Comparison of ENCODE assay signal across 16 cellular contexts in the genomic region with DNA sequence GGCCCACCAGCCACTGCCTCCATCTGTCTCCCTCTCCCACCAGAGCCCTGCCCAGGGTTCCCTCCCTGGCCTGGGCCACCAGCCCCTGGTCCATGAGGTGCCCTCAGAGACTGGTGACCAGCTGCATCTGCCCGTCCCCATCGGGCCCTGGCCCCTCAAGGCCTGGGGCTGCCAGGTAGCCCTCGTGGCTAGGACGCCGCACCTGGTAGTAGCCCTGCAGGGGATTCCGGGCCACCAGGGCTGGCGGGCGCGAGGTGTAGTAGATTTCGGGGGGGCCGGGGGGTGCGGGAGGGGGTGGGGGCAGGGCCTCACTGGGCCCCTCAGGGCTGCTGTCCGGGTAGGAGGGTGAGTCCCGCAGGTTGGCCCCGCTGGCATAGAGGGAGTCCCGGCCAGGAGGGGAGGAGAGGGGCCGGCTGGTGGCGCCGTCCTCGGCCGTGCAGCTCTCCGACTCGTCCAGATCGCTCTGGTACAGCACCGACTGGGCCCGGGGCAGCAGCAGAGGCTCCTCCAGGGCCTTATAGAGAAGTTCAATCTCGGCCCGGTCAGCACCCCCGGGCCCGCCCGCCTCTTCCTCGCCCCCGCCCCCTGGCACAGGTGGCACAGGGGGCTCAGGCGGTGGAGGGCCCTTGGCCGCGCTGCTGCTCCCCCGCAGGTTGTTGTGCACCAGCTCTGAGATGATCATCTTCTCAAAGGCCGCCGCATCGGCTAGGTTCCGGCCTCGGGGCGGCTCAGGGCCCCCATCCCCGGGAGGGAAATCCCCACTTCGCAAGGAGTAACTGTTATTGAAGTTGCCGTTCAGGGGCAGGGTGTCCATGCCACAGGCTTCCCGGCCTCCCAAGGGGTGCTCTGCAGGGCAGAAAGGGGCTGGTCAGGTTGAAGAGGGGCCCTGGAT. TPM values are rescaled to one million over a fixed set of nuclear protein-coding genes. Genes with fewer than 3 reads are reported as not detected.
DNase-seq lines count a peak whose midpoint lies in the region; ATAC-seq and TF ChIP-seq lines count a peak whose summit lies in the region.
"Had no signal": no experiment of that assay in that cellular context is flagged by ENCODE, and none has a peak within 500 bp of the region (broad histone marks: within the 10 kb centered on the region; RNA-seq: fewer than 3 reads in every experiment).

No MANE protein-coding gene starts in this region.

- no peaks in the 10 kb centered on the region for H3K27me3 ChIP-seq in CD4-positive, CD25-positive, alpha-beta regulatory T cell (ENCODE audit: control insufficient read depth, insufficient read depth, low read length)
- no peaks in the 10 kb centered on the region for H3K27me3 ChIP-seq in effector memory CD4-positive, alpha-beta T cell (replicated peaks; ENCODE audit: control insufficient read depth, insufficient read depth, low read length, poor library complexity, severe bottlenecking)
- H3K27me3 ChIP-seq: SJCRH30 had no signal

- DNase-seq in activated CD8-positive, alpha-beta T cell treated with anti-CD3 and anti-CD28 coated beads, Interleukin-2, amount 10 ng/mL, durations not matched to agents 7 days and 5 days: no peak
- no peak for DNase-seq in activated CD8-positive, alpha-beta T cell treated with anti-CD3 and anti-CD28 coated beads for 36 hours
- DNase-seq in CD4-positive, CD25-positive, alpha-beta regulatory T cell: no peak
- no peak for DNase-seq in effector memory CD4-positive, alpha-beta T cell
- DNase-seq in sciatic nerve (ENCODE audit: low spot score) (peak; percentile 61), NCI-H1417 treated with DMSO at 0.1 percent for 48 hours (lab: John Stamatoyannopoulos, UW) (no peak)
- DNase-seq: activated T-cell treated with anti-CD3 and anti-CD28 coated beads, Interleukin-2, amount 50 U/mL, for 72 hours; CD8-positive, alpha-beta memory T cell; DND-41; MV-4-11; NCI-H2081 had no signal

- CTCF ChIA-PET in activated CD8-positive, alpha-beta T cell treated with anti-CD3 and anti-CD28 coated beads, Interleukin-2, amount 10 ng/mL, durations not matched to agents 7 days and 5 days (lab: Charles Lee): interaction anchor here (1.3 to 4.3 kb wide), 3 partner anchors 13 to 197 kb away, joined by 3 to 73 read pairs (median 17); partner anchors contain the start of gene ASF1B
- CTCF ChIA-PET in activated CD8-positive, alpha-beta T cell treated with anti-CD3 and anti-CD28 coated beads for 36 hours (lab: Charles Lee): interaction anchor here (1.5 to 2.0 kb wide), 3 partner anchors 14 to 255 kb away, joined by 4 to 10 read pairs (median 9); partner anchors contain the start of gene ASF1B

- no peak overlapping the region for H3K4me3 Mint-ChIP-seq in activated CD8-positive, alpha-beta T cell treated with anti-CD3 and anti-CD28 coated beads, Interleukin-2, amount 10 ng/mL, durations not matched to agents 7 days and 5 days
- no peak overlapping the region for H3K4me3 Mint-ChIP-seq in activated CD8-positive, alpha-beta T cell treated with anti-CD3 and anti-CD28 coated beads for 36 hours
- no peak overlapping the region for H3K4me3 Mint-ChIP-seq in CD4-positive, CD25-positive, alpha-beta regulatory T cell

- H3K4me3 ChIP-seq in CD4-positive, CD25-positive, alpha-beta regulatory T cell (ENCODE audit: low read depth, low read length): no peak overlapping the region
- no peak overlapping the region for H3K4me3 ChIP-seq in effector memory CD4-positive, alpha-beta T cell (ENCODE audit: insufficient read depth, low read depth, low read length, poor library complexity, severe bottlenecking)
- H3K4me3 ChIP-seq: K562, SJCRH30 had no signal

- intact Hi-C loops in activated CD8-positive, alpha-beta T cell treated with anti-CD3 and anti-CD28 coated beads for 36 hours (cut with micrococcal nuclease): no loop called here
- intact Hi-C loops in sciatic nerve (cut with DNase I): no loop called here

- peak overlapping the region; percentile 99 for H3K27ac Mint-ChIP-seq in activated CD8-positive, alpha-beta T cell treated with anti-CD3 and anti-CD28 coated beads, Interleukin-2, amount 10 ng/mL, durations not matched to agents 7 days and 5 days
- H3K27ac Mint-ChIP-seq in activated CD8-positive, alpha-beta T cell treated with anti-CD3 and anti-CD28 coated beads for 36 hours: no peak overlapping the region
- H3K27ac Mint-ChIP-seq in CD4-positive, CD25-positive, alpha-beta regulatory T cell: peak overlapping the region in 2 of 3 donors; percentile 56 to 81

- no peaks in the 10 kb centered on the region for H3K9me3 ChIP-seq in CD4-positive, CD25-positive, alpha-beta regulatory T cell (ENCODE audit: control insufficient read depth in 2 of 2, low read length in 2 of 2)
- no peaks in the 10 kb centered on the region for H3K9me3 ChIP-seq in effector memory CD4-positive, alpha-beta T cell (ENCODE audit: control insufficient read depth, low read length)
- H3K9me3 ChIP-seq: SJCRH30 had no signal

- ATAC-seq in activated CD8-positive, alpha-beta T cell treated with anti-CD3 and anti-CD28 coated beads, Interleukin-2, amount 10 ng/mL, durations not matched to agents 7 days and 5 days: no peak
- ATAC-seq in activated CD8-positive, alpha-beta T cell treated with anti-CD3 and anti-CD28 coated beads for 36 hours: no peak
- no peak for ATAC-seq in CD4-positive, CD25-positive, alpha-beta regulatory T cell (ENCODE audit: low read depth in 2 of 2)
- ATAC-seq in sciatic nerve (no peak), HG03520 (IDR thresholded peaks at IDR 0.05; ENCODE audit: unreplicated experiment) (no peak), GM18502 (IDR thresholded peaks at IDR 0.05; ENCODE audit: poor library complexity, unreplicated experiment) (no peak)
- ATAC-seq: activated T-cell treated with anti-CD3 and anti-CD28 coated beads, Interleukin-2, amount 50 U/mL, for 72 hours; K562; left lobe of liver had no signal

- peaks cover 2% of the 10 kb centered on the region for H3K36me3 Mint-ChIP-seq in activated CD8-positive, alpha-beta T cell treated with anti-CD3 and anti-CD28 coated beads, Interleukin-2, amount 10 ng/mL, durations not matched to agents 7 days and 5 days (ENCODE audit: low read depth)
- no peaks in the 10 kb centered on the region for H3K36me3 Mint-ChIP-seq in activated CD8-positive, alpha-beta T cell treated with anti-CD3 and anti-CD28 coated beads for 36 hours (ENCODE audit: low read depth)
- peaks cover 10% of the 10 kb centered on the region for H3K36me3 Mint-ChIP-seq in CD4-positive, CD25-positive, alpha-beta regulatory T cell

- H3K4me1 Mint-ChIP-seq in activated CD8-positive, alpha-beta T cell treated with anti-CD3 and anti-CD28 coated beads, Interleukin-2, amount 10 ng/mL, durations not matched to agents 7 days and 5 days (ENCODE audit: low read depth): peaks cover 32% of the 10 kb centered on the region
- peaks cover 28% of the 10 kb centered on the region for H3K4me1 Mint-ChIP-seq in activated CD8-positive, alpha-beta T cell treated with anti-CD3 and anti-CD28 coated beads for 36 hours (ENCODE audit: low read depth)
- H3K4me1 Mint-ChIP-seq in CD4-positive, CD25-positive, alpha-beta regulatory T cell: peaks cover 0 to 45% (median 9%) of the 10 kb centered on the region in 4 donors

- no peak for TF ChIP-seq CTCF in activated CD8-positive, alpha-beta T cell treated with anti-CD3 and anti-CD28 coated beads for 36 hours (IDR thresholded peaks at IDR 0.05)

- H3K4me1 ChIP-seq in CD4-positive, CD25-positive, alpha-beta regulatory T cell (ENCODE audit: control insufficient read depth, insufficient read depth, low read length, poor library complexity, severe bottlenecking): peaks cover 32% of the 10 kb centered on the region
- peaks cover 27% of the 10 kb centered on the region for H3K4me1 ChIP-seq in effector memory CD4-positive, alpha-beta T cell (ENCODE audit: control insufficient read depth, insufficient read depth, low read length, poor library complexity, severe bottlenecking)
- H3K4me1 ChIP-seq: SJCRH30 had no signal

- no peaks in the 10 kb centered on the region for H3K36me3 ChIP-seq in CD4-positive, CD25-positive, alpha-beta regulatory T cell (ENCODE audit: control insufficient read depth, insufficient read depth, low read length)
- peaks cover 6% of the 10 kb centered on the region for H3K36me3 ChIP-seq in effector memory CD4-positive, alpha-beta T cell (ENCODE audit: control insufficient read depth, insufficient read depth, low read length)
- H3K36me3 ChIP-seq: SJCRH30 had no signal

- POLR2A ChIA-PET in activated CD8-positive, alpha-beta T cell treated with anti-CD3 and anti-CD28 coated beads, Interleukin-2, amount 10 ng/mL, durations not matched to agents 7 days and 5 days (lab: Charles Lee): interaction anchor here (0.8 kb wide), 1 partner anchor 14 kb away, joined by 4 read pairs; the partner anchor contains the start of gene ASF1B
- POLR2A ChIA-PET in activated CD8-positive, alpha-beta T cell treated with anti-CD3 and anti-CD28 coated beads for 36 hours (lab: Charles Lee): interaction anchor here (1.0 to 1.3 kb wide), 3 partner anchors 10 to 327 kb away, joined by 3 to 4 read pairs (median 4); no protein-coding TSS in a partner anchor

- H3K27me3 Mint-ChIP-seq in activated CD8-positive, alpha-beta T cell treated with anti-CD3 and anti-CD28 coated beads, Interleukin-2, amount 10 ng/mL, durations not matched to agents 7 days and 5 days (ENCODE audit: low read depth): no peaks in the 10 kb centered on the region
- no peaks in the 10 kb centered on the region for H3K27me3 Mint-ChIP-seq in activated CD8-positive, alpha-beta T cell treated with anti-CD3 and anti-CD28 coated beads for 36 hours
- no peaks in the 10 kb centered on the region for H3K27me3 Mint-ChIP-seq in CD4-positive, CD25-positive, alpha-beta regulatory T cell
- H3K27me3 Mint-ChIP-seq: CD8-positive, alpha-beta memory T cell had no signal

- H3K27ac ChIP-seq in CD4-positive, CD25-positive, alpha-beta regulatory T cell (ENCODE audit: insufficient read depth, low read length, poor library complexity, severe bottlenecking): peak overlapping the region; percentile 90
- H3K27ac ChIP-seq in effector memory CD4-positive, alpha-beta T cell (ENCODE audit: insufficient read depth, low read length, poor library complexity, severe bottlenecking): peak overlapping the region; percentile 89
- H3K27ac ChIP-seq: SJCRH30 had no signal

- no peaks in the 10 kb centered on the region for H3K9me3 Mint-ChIP-seq in activated CD8-positive, alpha-beta T cell treated with anti-CD3 and anti-CD28 coated beads, Interleukin-2, amount 10 ng/mL, durations not matched to agents 7 days and 5 days (ENCODE audit: insufficient read depth)
- H3K9me3 Mint-ChIP-seq in activated CD8-positive, alpha-beta T cell treated with anti-CD3 and anti-CD28 coated beads for 36 hours: no peaks in the 10 kb centered on the region
- no peaks in the 10 kb centered on the region for H3K9me3 Mint-ChIP-seq in CD4-positive, CD25-positive, alpha-beta regulatory T cell
- H3K9me3 Mint-ChIP-seq: activated T-cell treated with anti-CD3 and anti-CD28 coated beads, Interleukin-2, amount 50 U/mL, for 72 hours; CD8-positive, alpha-beta memory T cell had no signal

RNA-seq across cellular contexts. Expression of gene ASF1B, which starts 14.6 kb away (rescaled TPM):
- total RNA-seq in activated CD8-positive, alpha-beta T cell treated with anti-CD3 and anti-CD28 coated beads, Interleukin-2, amount 10 ng/mL, durations not matched to agents 7 days and 5 days: 100 to 1,000 TPM; 131 TPM
- 10 to 100 TPM; 53.5 to 55.3 TPM for total RNA-seq in activated CD8-positive, alpha-beta T cell treated with anti-CD3 and anti-CD28 coated beads for 36 hours
- total RNA-seq in CD4-positive, CD25-positive, alpha-beta regulatory T cell: 4.6 TPM
- 10 to 100 TPM in 1 of 4 donors, 1 to 10 TPM in 3; 6.2 to 10.1 (median 8.7) TPM for polyA plus RNA-seq in CD4-positive, CD25-positive, alpha-beta regulatory T cell
- total RNA-seq in sciatic nerve: 0.22 TPM

RNA-seq across cellular contexts. Expression of gene PRKACA, which starts 33.5 kb away (rescaled TPM):
- total RNA-seq in activated CD8-positive, alpha-beta T cell treated with anti-CD3 and anti-CD28 coated beads, Interleukin-2, amount 10 ng/mL, durations not matched to agents 7 days and 5 days: 10 to 100 TPM; 69.2 to 72.4 TPM
- total RNA-seq in activated CD8-positive, alpha-beta T cell treated with anti-CD3 and anti-CD28 coated beads for 36 hours: 10 to 100 TPM; 61.0 to 61.5 TPM
- total RNA-seq in CD4-positive, CD25-positive, alpha-beta regulatory T cell: 40.2 TPM
- polyA plus RNA-seq in CD4-positive, CD25-positive, alpha-beta regulatory T cell: 1 to 10 TPM in 2 of 4 donors, under 1 TPM in 2; 0.47 to 1.8 (median 1.00) TPM
- total RNA-seq in sciatic nerve: 78.0 TPM

RNA-seq across cellular contexts. Expression of gene ADGRL1, which starts 55.0 kb away (rescaled TPM):
- total RNA-seq in activated CD8-positive, alpha-beta T cell treated with anti-CD3 and anti-CD28 coated beads, Interleukin-2, amount 10 ng/mL, durations not matched to agents 7 days and 5 days: 1 to 10 TPM; 6.3 to 7.7 TPM
- total RNA-seq in activated CD8-positive, alpha-beta T cell treated with anti-CD3 and anti-CD28 coated beads for 36 hours: 10 to 100 TPM; 11.8 to 14.5 TPM
- 8.2 TPM for total RNA-seq in CD4-positive, CD25-positive, alpha-beta regulatory T cell
- polyA plus RNA-seq in CD4-positive, CD25-positive, alpha-beta regulatory T cell: under 1 TPM in 3 of 4 donors, not detected in 1; 0.21 to 0.40 (median 0.29) TPM
- 11.8 TPM for total RNA-seq in sciatic nerve
